In genomic region chr1:76868916-76869315, GRCh38 we compare ENCODE assay signal across 10 cellular contexts. TPM values are rescaled to one million over a fixed set of nuclear protein-coding genes. Genes with fewer than 3 reads are reported as not detected.
A peak's percentile ranks its signal among the peaks of the same experiment; 100 is the strongest.
DNase-seq lines count a peak whose midpoint lies in the region; ATAC-seq, FAIRE-seq and TF ChIP-seq lines count a peak whose summit lies in the region.
"Had no signal": no experiment of that assay in that cellular context is flagged by ENCODE, and none has a peak within 500 bp of the region (broad histone marks: within the 10 kb centered on the region; RNA-seq: fewer than 3 reads in every experiment).

No MANE protein-coding gene starts in this region.

- H3K4me2 ChIP-seq in astrocyte (ENCODE audit: low read length): peak overlapping the region; percentile 98

- DNase-seq in DMS53 (lab: John Stamatoyannopoulos, UW): peak; percentile 37
- no peak for DNase-seq in DMS53 treated with DMSO at 0.1 percent for 48 hours (lab: John Stamatoyannopoulos, UW; ENCODE audit: unreplicated experiment)
- DNase-seq in astrocyte (ENCODE audit: low read depth): no peak
- peak; percentile 48 for DNase-seq in iPS-NIHi11 (ENCODE audit: low spot score)
- DNase-seq in NOMO-1 (lab: John Stamatoyannopoulos, UW; ENCODE audit: unreplicated experiment in 2 of 2): no peak
- no peak for DNase-seq in DMS 273 treated with DMSO at 0.1 percent for 48 hours (lab: John Stamatoyannopoulos, UW)

- ATAC-seq in stimulated activated memory B cell treated with anti-CD40 and anti-IgM and Interleukin-4, amounts not matched to agents 10 μg/mL and 1 μg/mL and 100 μg/mL, for 72 hours: no peak
- ATAC-seq in HG02642 (IDR thresholded peaks at IDR 0.05; ENCODE audit: poor library complexity, unreplicated experiment): no peak

- H3K9me3 ChIP-seq in astrocyte (ENCODE audit: insufficient read depth, low read depth, low read length): no peaks in the 10 kb centered on the region

- H3K36me3 ChIP-seq in astrocyte (ENCODE audit: insufficient read depth, low read length): no peaks in the 10 kb centered on the region

- FAIRE-seq in astrocyte (lab: Jason Lieb, UNC): no peak

- no peak overlapping the region for H3K27ac ChIP-seq in astrocyte (ENCODE audit: low read depth, low read length)
- H3K27ac ChIP-seq: 22Rv1 had no signal

- peak overlapping the region; percentile 81 for H2AFZ ChIP-seq in astrocyte (ENCODE audit: low read depth, low read length)

- no peaks in the 10 kb centered on the region for H3K9me3 Mint-ChIP-seq in astrocyte (ENCODE audit: unreplicated experiment)
- peaks cover 3% of the 10 kb centered on the region for H3K9me3 Mint-ChIP-seq in stimulated activated memory B cell treated with anti-CD40 and anti-IgM and Interleukin-4, amounts not matched to agents 10 μg/mL and 1 μg/mL and 100 μg/mL, for 72 hours

- H3K27me3 ChIP-seq in astrocyte (ENCODE audit: insufficient read depth, low read length): peaks cover 8% of the 10 kb centered on the region

- peaks cover 11% of the 10 kb centered on the region for H3K4me1 ChIP-seq in astrocyte (ENCODE audit: insufficient read depth, low read length)

- TF ChIP-seq CTCF in astrocyte (IDR thresholded peaks at IDR 0.05; ENCODE audit: insufficient read depth, low read depth, low read length): no peak

- H3K4me3 ChIP-seq in astrocyte (ENCODE audit: insufficient read depth, low read depth, low read length): peak overlapping the region; percentile 75

- H3K79me2 ChIP-seq in astrocyte (ENCODE audit: insufficient read depth, low read length): no peaks in the 10 kb centered on the region

- peak overlapping the region; percentile 76 for H3K4me3 Mint-ChIP-seq in astrocyte (ENCODE audit: unreplicated experiment)
- peak overlapping the region; percentile 18 for H3K4me3 Mint-ChIP-seq in stimulated activated memory B cell treated with anti-CD40 and anti-IgM and Interleukin-4, amounts not matched to agents 10 μg/mL and 1 μg/mL and 100 μg/mL, for 72 hours

- peak overlapping the region; percentile 61 for H3K9ac ChIP-seq in astrocyte (ENCODE audit: low read length)

- H3K27ac Mint-ChIP-seq in astrocyte (ENCODE audit: unreplicated experiment): no peak overlapping the region
- H3K27ac Mint-ChIP-seq in stimulated activated memory B cell treated with anti-CD40 and anti-IgM and Interleukin-4, amounts not matched to agents 10 μg/mL and 1 μg/mL and 100 μg/mL, for 72 hours: no peak overlapping the region

- peaks cover 5% of the 10 kb centered on the region for H3K4me1 Mint-ChIP-seq in astrocyte (ENCODE audit: low read depth, unreplicated experiment)
- peaks cover 9% of the 10 kb centered on the region for H3K4me1 Mint-ChIP-seq in stimulated activated memory B cell treated with anti-CD40 and anti-IgM and Interleukin-4, amounts not matched to agents 10 μg/mL and 1 μg/mL and 100 μg/mL, for 72 hours

- no peaks in the 10 kb centered on the region for H3K36me3 Mint-ChIP-seq in astrocyte (ENCODE audit: low read depth, unreplicated experiment)
- H3K36me3 Mint-ChIP-seq in stimulated activated memory B cell treated with anti-CD40 and anti-IgM and Interleukin-4, amounts not matched to agents 10 μg/mL and 1 μg/mL and 100 μg/mL, for 72 hours: no peaks in the 10 kb centered on the region

- H4K20me1 ChIP-seq in astrocyte (ENCODE audit: insufficient read depth, low read length): no peaks in the 10 kb centered on the region

- peaks cover 19% of the 10 kb centered on the region for H3K27me3 Mint-ChIP-seq in astrocyte (ENCODE audit: low read depth, unreplicated experiment)
- peaks cover 32% of the 10 kb centered on the region for H3K27me3 Mint-ChIP-seq in stimulated activated memory B cell treated with anti-CD40 and anti-IgM and Interleukin-4, amounts not matched to agents 10 μg/mL and 1 μg/mL and 100 μg/mL, for 72 hours

RNA-seq across cellular contexts. Expression of gene ST6GALNAC5, which starts 1.6 kb away (rescaled TPM):
- 0.19 and 1.3 TPM in 2 replicates for total RNA-seq in astrocyte
- total RNA-seq: activated CD8-positive, alpha-beta memory T cell treated with anti-CD3 and anti-CD28 coated beads for 36 hours had no signal

Comparison
In these comparisons a context has a peak if more than half of its experiments do, and no peak if none do; other contexts are left out.
1. DNase-seq: peak in DMS53 (single experiment) and iPS-NIHi11 (single experiment); none in DMS53 treated with DMSO at 0.1 percent for 48 hours (single experiment), astrocyte (single experiment), NOMO-1 (0 of 2) and DMS 273 treated with DMSO at 0.1 percent for 48 hours (single experiment).